In genomic region chr16:13919683-13920509, GRCh38 we compare ENCODE assay signal across 8 cellular contexts. TPM values are rescaled to one million over a fixed set of nuclear protein-coding genes. Genes with fewer than 3 reads are reported as not detected.
DNase-seq lines count a peak whose midpoint lies in the region; ATAC-seq and TF ChIP-seq lines count a peak whose summit lies in the region.

ERCC4 (plus strand) TSS chr16:13920154; CDS start chr16:13920166, 12 bp downstream.

- H3K4me3 ChIP-seq in SU-DHL-6 (ENCODE audit: insufficient read depth, low read length, poor library complexity, severe bottlenecking) (peak within 1 kb of the TSS; percentile 89), ovary (peak within 1 kb of the TSS; percentile 88), tibial artery (peak within 1 kb of the TSS; percentile 90 to 96)

- peaks cover 18% of the 10 kb centered on the region for H3F3A ChIP-seq in SU-DHL-6 (ENCODE audit: insufficient read depth)

- peaks cover 17% of the 10 kb centered on the region for H3K4me1 Mint-ChIP-seq in activated naive CD8-positive, alpha-beta T cell treated with anti-CD3 and anti-CD28 coated beads, Interleukin-2, amount 10 ng/mL, durations not matched to agents 7 days and 5 days

- H3K36me3 Mint-ChIP-seq in activated naive CD8-positive, alpha-beta T cell treated with anti-CD3 and anti-CD28 coated beads, Interleukin-2, amount 10 ng/mL, durations not matched to agents 7 days and 5 days = peaks cover 3% of the 10 kb centered on the region

- TF ChIP-seq CTCF in GM12873 (IDR thresholded peaks at IDR 0.05; ENCODE audit: insufficient read depth, low read depth, low read length, missing control alignments) (peak; percentile 98), SU-DHL-6 (IDR thresholded peaks at IDR 0.05; ENCODE audit: insufficient read depth, low read length, poor library complexity, severe bottlenecking) (peak; percentile 96), ovary (IDR thresholded peaks at IDR 0.05) (peak; percentile 87 to 99 (median 91)), tibial artery (IDR thresholded peaks at IDR 0.05) (peak; percentile 81 to 93)

- DNase-seq in NCI-H128 (lab: John Stamatoyannopoulos, UW; ENCODE audit: unreplicated experiment) (peak; percentile 91), Right ventricle myocardium inferior (ENCODE audit: missing footprints) (peak; percentile 100), ovary (peak; percentile 99 to 100 (median 100)), tibial artery (peak; percentile 100)
- DNase-seq in activated naive CD8-positive, alpha-beta T cell treated with anti-CD3 and anti-CD28 coated beads, Interleukin-2, amount 10 ng/mL, durations not matched to agents 7 days and 5 days = peak; percentile 98

- peak within 1 kb of the TSS; percentile 91 for H3K9ac ChIP-seq in SU-DHL-6 (ENCODE audit: low read length)

- ATAC-seq in HG02759 (IDR thresholded peaks at IDR 0.05; ENCODE audit: unreplicated experiment) (peak; percentile 98), Right ventricle myocardium inferior (peak; percentile 99)
- peak; percentile 99 for ATAC-seq in activated naive CD8-positive, alpha-beta T cell treated with anti-CD3 and anti-CD28 coated beads, Interleukin-2, amount 10 ng/mL, durations not matched to agents 7 days and 5 days (ENCODE audit: low read depth)

- intact Hi-C loops in Right ventricle myocardium inferior (cut with DNase I) = loop anchor here (2.0 to 10.0 kb wide), 6 partner anchors 53 to 715 kb away; partner anchors contain the start of genes BFAR and PARN
- intact Hi-C loops in ovary (cut with DNase I) = loop anchor here in 3 of 4 donors (2.0 to 10.0 kb wide), 7 partner anchors 53 to 615 kb away; no protein-coding TSS in a partner anchor
- intact Hi-C loops in tibial artery (cut with DNase I; ENCODE audit: low total_unique reads) = loop anchor here (5.0 to 10.0 kb wide), 3 partner anchors 272 to 607 kb away; no protein-coding TSS in a partner anchor

- H3K27me3 ChIP-seq in SU-DHL-6 (ENCODE audit: low read length) (no peaks in the 10 kb centered on the region), ovary (no peaks in the 10 kb centered on the region), tibial artery (no peaks in the 10 kb centered on the region)

- no peaks in the 10 kb centered on the region for H3K9me3 Mint-ChIP-seq in activated naive CD8-positive, alpha-beta T cell treated with anti-CD3 and anti-CD28 coated beads, Interleukin-2, amount 10 ng/mL, durations not matched to agents 7 days and 5 days

- peak within 1 kb of the TSS; percentile 93 for H2AFZ ChIP-seq in SU-DHL-6 (ENCODE audit: low read depth, low read length, severe bottlenecking)

- POLR2A ChIA-PET in activated naive CD8-positive, alpha-beta T cell treated with anti-CD3 and anti-CD28 coated beads, Interleukin-2, amount 10 ng/mL, durations not matched to agents 7 days and 5 days (lab: Charles Lee) = interaction anchor here (0.6 to 1.5 kb wide), 6 partner anchors 13 to 714 kb away, joined by 3 to 11 read pairs (median 3); no protein-coding TSS in a partner anchor

- H3K79me2 ChIP-seq in SU-DHL-6 (ENCODE audit: insufficient read depth, low read length) = peaks cover 9% of the 10 kb centered on the region; the same call in 1 of the 2 replicates

- H3K4me2 ChIP-seq in SU-DHL-6 (ENCODE audit: low read depth, low read length, poor library complexity, severe bottlenecking) = peak within 1 kb of the TSS; percentile 72

- no peaks in the 10 kb centered on the region for H4K20me1 ChIP-seq in SU-DHL-6 (ENCODE audit: low read depth, low read length)

- H3K27me3 Mint-ChIP-seq in activated naive CD8-positive, alpha-beta T cell treated with anti-CD3 and anti-CD28 coated beads, Interleukin-2, amount 10 ng/mL, durations not matched to agents 7 days and 5 days = peaks cover 7% of the 10 kb centered on the region

- TF ChIP-seq EP300 in ovary (IDR thresholded peaks at IDR 0.05) = no peak

- H3K36me3 ChIP-seq in SU-DHL-6 (ENCODE audit: low read length) (no peaks in the 10 kb centered on the region), ovary (no peaks in the 10 kb centered on the region), tibial artery (peaks cover 0 to 6% (median under 1%) of the 10 kb centered on the region in 3 donors)

- WGBS in ovary, 3 donors = 0% methylated on average over 55 to 64 of the region's 64 CpGs

- no peak within 1 kb of the TSS for H3K27ac ChIP-seq in SU-DHL-6 (ENCODE audit: low read depth, low read length)
- peak within 1 kb of the TSS in 1 of 2 donors; percentile 43 for H3K27ac ChIP-seq in ovary
- H3K27ac ChIP-seq in tibial artery = peak within 1 kb of the TSS; percentile 72 to 91

- TF ChIP-seq POLR2A in ovary (IDR thresholded peaks at IDR 0.05) = peak; percentile 19

- peak within 1 kb of the TSS; percentile 88 for H3K4me3 Mint-ChIP-seq in activated naive CD8-positive, alpha-beta T cell treated with anti-CD3 and anti-CD28 coated beads, Interleukin-2, amount 10 ng/mL, durations not matched to agents 7 days and 5 days

- H3K9me3 ChIP-seq in SU-DHL-6 (ENCODE audit: insufficient read depth, low read length) = no peaks in the 10 kb centered on the region
- H3K9me3 ChIP-seq in ovary = no peaks in the 10 kb centered on the region
- no peaks in the 10 kb centered on the region for H3K9me3 ChIP-seq in tibial artery

- peak within 1 kb of the TSS; percentile 92 for H3K27ac Mint-ChIP-seq in activated naive CD8-positive, alpha-beta T cell treated with anti-CD3 and anti-CD28 coated beads, Interleukin-2, amount 10 ng/mL, durations not matched to agents 7 days and 5 days

- H3K4me1 ChIP-seq in ovary (ENCODE audit: insufficient read depth) = peaks cover 7% of the 10 kb centered on the region
- peaks cover 0 to 41% (median 17%) of the 10 kb centered on the region in 4 donors for H3K4me1 ChIP-seq in tibial artery

- H3K9me2 ChIP-seq in SU-DHL-6 (replicated peaks; ENCODE audit: insufficient read depth, low read length) = no peaks in the 10 kb centered on the region

RNA-seq across cellular contexts. Expression of gene ERCC4, which starts in this region (rescaled TPM):
- 10 to 100 TPM; 12.6 to 14.8 TPM for total RNA-seq in activated naive CD8-positive, alpha-beta T cell treated with anti-CD3 and anti-CD28 coated beads, Interleukin-2, amount 10 ng/mL, durations not matched to agents 7 days and 5 days
- total RNA-seq in Right ventricle myocardium inferior = 7.2 TPM
- 10 to 100 TPM in 5 of 7 donors, 1 to 10 TPM in 2; 7.4 to 21.4 (median 17.7) TPM for total RNA-seq in ovary
- polyA plus RNA-seq in ovary = 1 to 10 TPM; 2.8 to 5.8 TPM
